In genomic region chr4:6716958-6717655, GRCh38 we compare ENCODE assay signal across 8 cellular contexts. TPM values are rescaled to one million over a fixed set of nuclear protein-coding genes. Genes with fewer than 3 reads are reported as not detected.
DNase-seq lines count a peak whose midpoint lies in the region; ATAC-seq and TF ChIP-seq lines count a peak whose summit lies in the region.
"Had no signal": no experiment of that assay in that cellular context is flagged by ENCODE, and none has a peak within 500 bp of the region (broad histone marks: within the 10 kb centered on the region; RNA-seq: fewer than 3 reads in every experiment).

No MANE protein-coding gene starts in this region.

- H3K27ac ChIP-seq in gastroesophageal sphincter (peak overlapping the region; percentile 57 to 99 (median 94)), skeletal muscle tissue (ENCODE audit: low read depth, low read length) (peak overlapping the region; percentile 70)

- H3K36me3 ChIP-seq in gastroesophageal sphincter (no peaks in the 10 kb centered on the region), skeletal muscle tissue (ENCODE audit: control insufficient read depth in 3 of 3, insufficient read depth in 3 of 3, low read length in 3 of 3) (no peaks in the 10 kb centered on the region)

- WGBS in gastroesophageal sphincter (ENCODE audit: low coverage in 1 of 2), 2 donors, result 14 to 20% methylated on average over 5 to 7 of the region's 7 CpGs

- TF ChIP-seq CTCF in HFF-Myc (IDR thresholded peaks at IDR 0.05; ENCODE audit: low read depth, low read length, missing control alignments) (no peak), gastroesophageal sphincter (IDR thresholded peaks at IDR 0.05) (no peak)

- no peak for TF ChIP-seq EP300 in gastroesophageal sphincter (IDR thresholded peaks at IDR 0.05)

- H3K4me1 ChIP-seq in gastroesophageal sphincter (peaks cover 0 to 46% (median 18%) of the 10 kb centered on the region in 3 donors), skeletal muscle tissue (ENCODE audit: control insufficient read depth in 3 of 3, insufficient read depth in 3 of 3, low read length in 3 of 3) (peaks cover 17 to 32% (median 23%) of the 10 kb centered on the region in 3 donors)

- peak overlapping the region; percentile 65 for H3K4me3 ChIP-seq in HFF-Myc (replicated peaks; ENCODE audit: low read depth, low read length)
- H3K4me3 ChIP-seq in gastroesophageal sphincter, result peak overlapping the region; percentile 58 to 90
- peak overlapping the region; percentile 82 to 97 (median 95) for H3K4me3 ChIP-seq in skeletal muscle tissue (ENCODE audit: low read length in 3 of 3)

- H3K27me3 Mint-ChIP-seq in T-helper 17 cell, result no peaks in the 10 kb centered on the region

- H3K27me3 ChIP-seq in gastroesophageal sphincter (no peaks in the 10 kb centered on the region), skeletal muscle tissue (ENCODE audit: control insufficient read depth in 3 of 3, insufficient read depth in 3 of 3, low read length in 3 of 3) (no peaks in the 10 kb centered on the region)

- H3K9ac ChIP-seq in skeletal muscle tissue (ENCODE audit: low read depth in 1 of 3, low read length in 3 of 3), result peak overlapping the region; percentile 82 to 96 (median 85)

- no peak for DNase-seq in HFF-Myc (ENCODE audit: extremely low read depth, low read depth)
- DNase-seq in T-helper 17 cell, result no peak
- no peak for DNase-seq in D341Med (ENCODE audit: low spot score)
- DNase-seq in NCI-H2029 treated with DMSO at 0.1 percent for 48 hours (lab: John Stamatoyannopoulos, UW), result no peak

- peaks cover 7% of the 10 kb centered on the region for H3K36me3 Mint-ChIP-seq in T-helper 17 cell (ENCODE audit: low read depth)

- no peak for TF ChIP-seq POLR2A in gastroesophageal sphincter (IDR thresholded peaks at IDR 0.05)

- peak overlapping the region; percentile 98 for H3K4me3 Mint-ChIP-seq in T-helper 17 cell

- H3K4me1 Mint-ChIP-seq in T-helper 17 cell, result peaks cover 22% of the 10 kb centered on the region

- ATAC-seq in T-helper 17 cell, result no peak
- ATAC-seq in gastroesophageal sphincter, result no peak
- no peak for ATAC-seq in GM18520 (IDR thresholded peaks at IDR 0.05; ENCODE audit: unreplicated experiment)

- H3K9me3 ChIP-seq in T-helper 17 cell (ENCODE audit: control insufficient read depth, low read length, poor library complexity, severe bottlenecking), result no peaks in the 10 kb centered on the region
- no peaks in the 10 kb centered on the region for H3K9me3 ChIP-seq in gastroesophageal sphincter
- H3K9me3 ChIP-seq in skeletal muscle tissue (ENCODE audit: control insufficient read depth in 3 of 3, low read length in 3 of 3), result no peaks in the 10 kb centered on the region

- H3K27ac Mint-ChIP-seq in T-helper 17 cell, result peak overlapping the region; percentile 98

RNA-seq across cellular contexts. Expression of gene BLOC1S4, which starts 1.1 kb away (rescaled TPM):
- 10 to 100 TPM; 19.2 to 20.8 TPM for total RNA-seq in T-helper 17 cell
- total RNA-seq in gastroesophageal sphincter, result 10 to 100 TPM; 10.1 to 20.7 (median 18.7) TPM
- 6.3 TPM for total RNA-seq in skeletal muscle tissue

RNA-seq across cellular contexts. Expression of gene MRFAP1L1, which starts 7.4 kb away (rescaled TPM):
- 10 to 100 TPM; 29.3 to 33.0 TPM for total RNA-seq in T-helper 17 cell
- 10 to 100 TPM; 59.2 to 74.1 (median 66.8) TPM for total RNA-seq in gastroesophageal sphincter
- total RNA-seq in skeletal muscle tissue, result 32.9 TPM

RNA-seq across cellular contexts. Expression of gene S100P, which starts 23.4 kb away (rescaled TPM):
- 1 to 10 TPM; 2.1 to 3.8 TPM for total RNA-seq in T-helper 17 cell
- 1 to 10 TPM in 1 of 4 donors, under 1 TPM in 1, not detected in 2; 0.94 to 9.7 TPM for total RNA-seq in gastroesophageal sphincter
- total RNA-seq in skeletal muscle tissue, result 0.52 TPM
- total RNA-seq: LHCN-M2 had no signal
